ENCODE assay signal across 17 cellular contexts in genomic region chr12:11810962-11811361, GRCh38.
A peak's percentile ranks its signal among the peaks of the same experiment; 100 is the strongest.
DNase-seq lines count a peak whose midpoint lies in the region; ATAC-seq and TF ChIP-seq lines count a peak whose summit lies in the region.
"Had no signal": no experiment of that assay in that cellular context is flagged by ENCODE, and none has a peak within 500 bp of the region (broad histone marks: within the 10 kb centered on the region; RNA-seq: fewer than 3 reads in every experiment).

No MANE protein-coding gene starts in this region.

- no peaks in the 10 kb centered on the region for H3K9me3 ChIP-seq in testis
- H3K9me3 ChIP-seq: SK-N-SH had no signal

- intact Hi-C loops in testis (cut with DNase I; ENCODE audit: low total_unique reads): no loop called here

- H3K9me3 Mint-ChIP-seq in activated naive CD8-positive, alpha-beta T cell (ENCODE audit: low read depth): no peaks in the 10 kb centered on the region
- H3K9me3 Mint-ChIP-seq in activated naive CD8-positive, alpha-beta T cell treated with anti-CD3 and anti-CD28 coated beads for 36 hours: no peaks in the 10 kb centered on the region
- H3K9me3 Mint-ChIP-seq in activated CD4-positive, alpha-beta memory T cell treated with anti-CD3 and anti-CD28 coated beads, Interleukin-2, amount 10 ng/mL, durations not matched to agents 7 days and 5 days: no peaks in the 10 kb centered on the region
- H3K9me3 Mint-ChIP-seq in memory B cell: no peaks in the 10 kb centered on the region
- no peaks in the 10 kb centered on the region for H3K9me3 Mint-ChIP-seq in HFFc6
- H3K9me3 Mint-ChIP-seq: activated naive CD8-positive, alpha-beta T cell treated with anti-CD3 and anti-CD28 coated beads, Interleukin-2, amount 50 U/mL, for 24 hours had no signal

- CTCF ChIA-PET in activated CD4-positive, alpha-beta memory T cell treated with anti-CD3 and anti-CD28 coated beads, Interleukin-2, amount 10 ng/mL, durations not matched to agents 7 days and 5 days (lab: Charles Lee): interaction anchor here (0.6 to 2.0 kb wide), 4 partner anchors 8 to 222 kb away, joined by 3 to 7 read pairs (median 5); no protein-coding TSS in a partner anchor

- H3K4me3 Mint-ChIP-seq in activated naive CD8-positive, alpha-beta T cell: no peak overlapping the region
- H3K4me3 Mint-ChIP-seq in activated naive CD8-positive, alpha-beta T cell treated with anti-CD3 and anti-CD28 coated beads for 36 hours: no peak overlapping the region
- H3K4me3 Mint-ChIP-seq in activated CD4-positive, alpha-beta memory T cell treated with anti-CD3 and anti-CD28 coated beads, Interleukin-2, amount 10 ng/mL, durations not matched to agents 7 days and 5 days: no peak overlapping the region
- H3K4me3 Mint-ChIP-seq in memory B cell (no peak overlapping the region), HFFc6 (no peak overlapping the region)
- H3K4me3 Mint-ChIP-seq: activated naive CD8-positive, alpha-beta T cell treated with anti-CD3 and anti-CD28 coated beads, Interleukin-2, amount 50 U/mL, for 24 hours had no signal

- H3K27ac ChIP-seq in testis: peak overlapping the region; percentile 80 to 86

- POLR2A ChIA-PET in activated CD4-positive, alpha-beta memory T cell treated with anti-CD3 and anti-CD28 coated beads, Interleukin-2, amount 10 ng/mL, durations not matched to agents 7 days and 5 days (lab: Charles Lee): interaction anchor here (1.3 to 3.0 kb wide), 3 partner anchors 18 to 161 kb away, joined by 4 to 11 read pairs (median 5); partner anchors contain the start of gene ETV6

- H3K36me3 ChIP-seq in testis (ENCODE audit: low read depth, missing control alignments): no peaks in the 10 kb centered on the region

- no peaks in the 10 kb centered on the region for H3K27me3 Mint-ChIP-seq in activated naive CD8-positive, alpha-beta T cell
- H3K27me3 Mint-ChIP-seq in activated naive CD8-positive, alpha-beta T cell treated with anti-CD3 and anti-CD28 coated beads for 36 hours: no peaks in the 10 kb centered on the region
- no peaks in the 10 kb centered on the region for H3K27me3 Mint-ChIP-seq in activated CD4-positive, alpha-beta memory T cell treated with anti-CD3 and anti-CD28 coated beads, Interleukin-2, amount 10 ng/mL, durations not matched to agents 7 days and 5 days
- H3K27me3 Mint-ChIP-seq in memory B cell (no peaks in the 10 kb centered on the region), HFFc6 (ENCODE audit: insufficient read depth) (no peaks in the 10 kb centered on the region)
- H3K27me3 Mint-ChIP-seq: activated naive CD8-positive, alpha-beta T cell treated with anti-CD3 and anti-CD28 coated beads, Interleukin-2, amount 50 U/mL, for 24 hours had no signal

- peaks cover 40% of the 10 kb centered on the region for H3K4me1 Mint-ChIP-seq in activated naive CD8-positive, alpha-beta T cell (ENCODE audit: low read depth)
- peaks cover 35% of the 10 kb centered on the region for H3K4me1 Mint-ChIP-seq in activated naive CD8-positive, alpha-beta T cell treated with anti-CD3 and anti-CD28 coated beads for 36 hours
- peaks cover 51% of the 10 kb centered on the region for H3K4me1 Mint-ChIP-seq in activated CD4-positive, alpha-beta memory T cell treated with anti-CD3 and anti-CD28 coated beads, Interleukin-2, amount 10 ng/mL, durations not matched to agents 7 days and 5 days
- H3K4me1 Mint-ChIP-seq in memory B cell: peaks cover 56% of the 10 kb centered on the region
- H3K4me1 Mint-ChIP-seq in HFFc6 (ENCODE audit: low read depth): peaks cover 26% of the 10 kb centered on the region

- no peak for TF ChIP-seq POLR2A in testis (IDR thresholded peaks at IDR 0.05)

- no peaks in the 10 kb centered on the region for H3K27me3 ChIP-seq in testis

- H3K4me1 ChIP-seq in testis: peaks cover 37% of the 10 kb centered on the region

- peaks cover 3% of the 10 kb centered on the region for H3K36me3 Mint-ChIP-seq in activated naive CD8-positive, alpha-beta T cell
- peaks cover 14% of the 10 kb centered on the region for H3K36me3 Mint-ChIP-seq in activated naive CD8-positive, alpha-beta T cell treated with anti-CD3 and anti-CD28 coated beads for 36 hours
- peaks cover 28% of the 10 kb centered on the region for H3K36me3 Mint-ChIP-seq in activated CD4-positive, alpha-beta memory T cell treated with anti-CD3 and anti-CD28 coated beads, Interleukin-2, amount 10 ng/mL, durations not matched to agents 7 days and 5 days (ENCODE audit: low read depth)
- H3K36me3 Mint-ChIP-seq in memory B cell: peaks cover 4% of the 10 kb centered on the region
- H3K36me3 Mint-ChIP-seq in HFFc6 (ENCODE audit: low read depth): no peaks in the 10 kb centered on the region

- no peak overlapping the region for H3K4me3 ChIP-seq in testis

- no peak for ATAC-seq in memory B cell (ENCODE audit: low read depth)
- ATAC-seq: activated naive CD8-positive, alpha-beta T cell treated with anti-CD3 and anti-CD28 coated beads, Interleukin-2, amount 50 U/mL, for 24 hours; PC-3; stimulated activated naive CD8-positive, alpha-beta T cell treated with anti-CD3 and anti-CD28 coated beads, Interleukin-15, Interleukin-2, amounts not matched to agents 100 U/mL and 50 U/mL, for 24 hours had no signal

- DNase-seq in activated naive CD8-positive, alpha-beta T cell treated with anti-CD3 and anti-CD28 coated beads for 36 hours: no peak
- no peak for DNase-seq in activated CD4-positive, alpha-beta memory T cell treated with anti-CD3 and anti-CD28 coated beads, Interleukin-2, amount 10 ng/mL, durations not matched to agents 7 days and 5 days
- DNase-seq in memory B cell (ENCODE audit: low spot score in 2 of 2) (no peak), testis (no peak), kidney tubule cell (ENCODE audit: low spot score) (no peak), HFFc6 (no peak), OCI-M2 (lab: John Stamatoyannopoulos, UW; ENCODE audit: unreplicated experiment) (no peak)
- DNase-seq: activated CD8-positive, alpha-beta memory T cell treated with anti-CD3 and anti-CD28 coated beads, Interleukin-2, amount 50 U/mL, for 48 hours; activated naive CD8-positive, alpha-beta T cell treated with anti-CD3 and anti-CD28 coated beads, Interleukin-2, amount 50 U/mL, for 24 hours; hypothalamus; NCI-H1105; NCI-H345; occipital lobe; PC-3; SK-N-SH; stimulated activated naive CD8-positive, alpha-beta T cell treated with anti-CD3 and anti-CD28 coated beads, Interleukin-15, Interleukin-2, amounts not matched to agents 100 U/mL and 50 U/mL, for 24 hours had no signal

- no peak for TF ChIP-seq CTCF in testis (IDR thresholded peaks at IDR 0.05)
- no peak for TF ChIP-seq CTCF in HFFc6 (IDR thresholded peaks at IDR 0.05)

- peak overlapping the region; percentile 12 for H3K27ac Mint-ChIP-seq in activated naive CD8-positive, alpha-beta T cell
- no peak overlapping the region for H3K27ac Mint-ChIP-seq in activated naive CD8-positive, alpha-beta T cell treated with anti-CD3 and anti-CD28 coated beads for 36 hours
- H3K27ac Mint-ChIP-seq in activated CD4-positive, alpha-beta memory T cell treated with anti-CD3 and anti-CD28 coated beads, Interleukin-2, amount 10 ng/mL, durations not matched to agents 7 days and 5 days: peak overlapping the region; percentile 7
- H3K27ac Mint-ChIP-seq in memory B cell: peak overlapping the region; percentile 91
- H3K27ac Mint-ChIP-seq in HFFc6: no peak overlapping the region
- H3K27ac Mint-ChIP-seq: activated naive CD8-positive, alpha-beta T cell treated with anti-CD3 and anti-CD28 coated beads, Interleukin-2, amount 50 U/mL, for 24 hours had no signal

- 35 to 56% methylated on average over 3 of the region's 3 CpGs for WGBS in testis, 2 donors

Comparison
In these comparisons a context has a peak if more than half of its experiments do, and no peak if none do; other contexts are left out.
1. H3K27ac Mint-ChIP-seq: peak in activated naive CD8-positive, alpha-beta T cell (single experiment), activated CD4-positive, alpha-beta memory T cell treated with anti-CD3 and anti-CD28 coated beads, Interleukin-2, amount 10 ng/mL, durations not matched to agents 7 days and 5 days (single experiment) and memory B cell (single experiment); none in activated naive CD8-positive, alpha-beta T cell treated with anti-CD3 and anti-CD28 coated beads for 36 hours (single experiment) and HFFc6 (single experiment).